12 cellular contexts compared by ENCODE assay signal in genomic region chr3:3666664-3667063, GRCh38.
DNase-seq lines count a peak whose midpoint lies in the region; ATAC-seq, FAIRE-seq and TF ChIP-seq lines count a peak whose summit lies in the region.
"Had no signal": no experiment of that assay in that cellular context is flagged by ENCODE, and none has a peak within 500 bp of the region (broad histone marks: within the 10 kb centered on the region; RNA-seq: fewer than 3 reads in every experiment).

No MANE protein-coding gene starts in this region.

- H3K4me3 Mint-ChIP-seq in activated T-helper 17 cell treated with anti-CD3 and anti-CD28 coated beads, Interleukin-2, amount 50 U/mL, for 72 hours = no peak overlapping the region
- H3K4me3 Mint-ChIP-seq: activated CD8-positive, alpha-beta memory T cell treated with anti-CD3 and anti-CD28 coated beads, Interleukin-2, amount 10 ng/mL, durations not matched to agents 7 days and 5 days had no signal

- DNase-seq in GM10266 (ENCODE audit: extremely low spot score) = peak; percentile 63
- peak; percentile 63 for DNase-seq in RCC 7860 (ENCODE audit: low spot score)
- no peak for DNase-seq in erythroblast (lab: John Stamatoyannopoulos, UW)
- no peak for DNase-seq in stimulated activated CD4-positive, alpha-beta T cell treated with anti-CD3 and anti-CD28 coated beads, Interleukin-2, amount 100 ng/mL, for 48 hours
- no peak for DNase-seq in OCI-LY7 (ENCODE audit: low spot score)
- DNase-seq: activated CD8-positive, alpha-beta memory T cell treated with anti-CD3 and anti-CD28 coated beads, Interleukin-2, amount 10 ng/mL, durations not matched to agents 7 days and 5 days; AML-193; colonic mucosa; NCI-H1092 treated with DMSO at 0.1 percent for 48 hours had no signal

- POLR2A ChIA-PET in OCI-LY7 (lab: Charles Lee) = interaction anchor here (1.1 kb wide), 1 partner anchor 1269 kb away, joined by 3 read pairs; no protein-coding TSS in a partner anchor

- H3K36me3 ChIP-seq in OCI-LY7 (ENCODE audit: insufficient read depth, low read length) = no peaks in the 10 kb centered on the region
- H3K36me3 ChIP-seq: colonic mucosa had no signal

- no peaks in the 10 kb centered on the region for H3K4me1 ChIP-seq in OCI-LY7 (ENCODE audit: insufficient read depth, low read length, poor library complexity, severe bottlenecking)
- H3K4me1 ChIP-seq: colonic mucosa had no signal

- BruUV-seq in OCI-LY7 (replicated peaks; lab: Mats Ljungman, UMichigan) = no TSS peak

- no peaks in the 10 kb centered on the region for H3K9me3 ChIP-seq in OCI-LY7 (ENCODE audit: low read length)
- H3K9me3 ChIP-seq: colonic mucosa had no signal

- H3K27ac ChIP-seq in OCI-LY7 (ENCODE audit: low read depth, low read length, poor library complexity, severe bottlenecking) = no peak overlapping the region
- H3K27ac ChIP-seq: colonic mucosa had no signal

- no peaks in the 10 kb centered on the region for H4K20me1 ChIP-seq in OCI-LY7 (ENCODE audit: insufficient read depth, low read length)

- intact Hi-C loops in OCI-LY7 (cut with micrococcal nuclease; ENCODE audit: unreplicated experiment) = no loop called here

- peak; percentile 37 for FAIRE-seq in RCC 7860 (lab: Jason Lieb, UNC)

- no peak overlapping the region for H3K4me3 ChIP-seq in OCI-LY7 (ENCODE audit: low read depth, low read length, poor library complexity, severe bottlenecking)
- H3K4me3 ChIP-seq: colonic mucosa had no signal

- H3K27me3 Mint-ChIP-seq in activated T-helper 17 cell treated with anti-CD3 and anti-CD28 coated beads, Interleukin-2, amount 50 U/mL, for 72 hours = peaks cover 7% of the 10 kb centered on the region

- no peaks in the 10 kb centered on the region for H3K4me1 Mint-ChIP-seq in activated T-helper 17 cell treated with anti-CD3 and anti-CD28 coated beads, Interleukin-2, amount 50 U/mL, for 72 hours

- peak; percentile 98 for ATAC-seq in GM19397 (IDR thresholded peaks at IDR 0.05; ENCODE audit: unreplicated experiment)
- peak; percentile 77 for ATAC-seq in HG02970 (IDR thresholded peaks at IDR 0.05; ENCODE audit: low FRiP score, unreplicated experiment)
- ATAC-seq in activated T-helper 17 cell treated with anti-CD3 and anti-CD28 coated beads, Interleukin-2, amount 50 U/mL, for 72 hours (replicated peaks) = no peak
- ATAC-seq: activated CD8-positive, alpha-beta memory T cell treated with anti-CD3 and anti-CD28 coated beads, Interleukin-2, amount 10 ng/mL, durations not matched to agents 7 days and 5 days had no signal

- H3K9me2 ChIP-seq in OCI-LY7 (ENCODE audit: insufficient read depth, low read length) = no peaks in the 10 kb centered on the region

- H2AFZ ChIP-seq in OCI-LY7 (ENCODE audit: low read length) = no peak overlapping the region

- no peak overlapping the region for H3K27ac Mint-ChIP-seq in activated T-helper 17 cell treated with anti-CD3 and anti-CD28 coated beads, Interleukin-2, amount 50 U/mL, for 72 hours
- H3K27ac Mint-ChIP-seq: activated CD8-positive, alpha-beta memory T cell treated with anti-CD3 and anti-CD28 coated beads, Interleukin-2, amount 10 ng/mL, durations not matched to agents 7 days and 5 days had no signal

- no peaks in the 10 kb centered on the region for H3K36me3 Mint-ChIP-seq in activated T-helper 17 cell treated with anti-CD3 and anti-CD28 coated beads, Interleukin-2, amount 50 U/mL, for 72 hours (ENCODE audit: low read depth)
- H3K36me3 Mint-ChIP-seq: activated CD8-positive, alpha-beta memory T cell treated with anti-CD3 and anti-CD28 coated beads, Interleukin-2, amount 10 ng/mL, durations not matched to agents 7 days and 5 days had no signal

- no peak for TF ChIP-seq POLR2A in erythroblast (IDR thresholded peaks at IDR 0.05; ENCODE audit: low read length)

- H3K4me2 ChIP-seq in OCI-LY7 (ENCODE audit: low read length) = no peak overlapping the region

- peaks cover 9% of the 10 kb centered on the region for H3K9me3 Mint-ChIP-seq in activated T-helper 17 cell treated with anti-CD3 and anti-CD28 coated beads, Interleukin-2, amount 50 U/mL, for 72 hours

- CTCF ChIA-PET in OCI-LY7 (lab: Charles Lee; ENCODE audit: unreplicated experiment) = no interaction called here

- no peak for TF ChIP-seq CTCF in GM10266 (IDR thresholded peaks at IDR 0.05; ENCODE audit: control insufficient read depth, insufficient read depth, low read depth, missing control alignments)
- no peak for TF ChIP-seq CTCF in OCI-LY7 (conservative IDR thresholded peaks at IDR 0.05; ENCODE audit: low read length)

- no peaks in the 10 kb centered on the region for H3K79me2 ChIP-seq in OCI-LY7 (ENCODE audit: insufficient read depth, low read depth, low read length)

Comparison
In these comparisons a context has a peak if more than half of its experiments do, and no peak if none do; other contexts are left out.
1. DNase-seq: peak in GM10266 (single experiment) and RCC 7860 (single experiment); none in erythroblast (0 of 2), stimulated activated CD4-positive, alpha-beta T cell treated with anti-CD3 and anti-CD28 coated beads, Interleukin-2, amount 100 ng/mL, for 48 hours (0 of 2) and OCI-LY7 (single experiment).